1 cellular context compared by ENCODE assay signal in the genomic region with DNA sequence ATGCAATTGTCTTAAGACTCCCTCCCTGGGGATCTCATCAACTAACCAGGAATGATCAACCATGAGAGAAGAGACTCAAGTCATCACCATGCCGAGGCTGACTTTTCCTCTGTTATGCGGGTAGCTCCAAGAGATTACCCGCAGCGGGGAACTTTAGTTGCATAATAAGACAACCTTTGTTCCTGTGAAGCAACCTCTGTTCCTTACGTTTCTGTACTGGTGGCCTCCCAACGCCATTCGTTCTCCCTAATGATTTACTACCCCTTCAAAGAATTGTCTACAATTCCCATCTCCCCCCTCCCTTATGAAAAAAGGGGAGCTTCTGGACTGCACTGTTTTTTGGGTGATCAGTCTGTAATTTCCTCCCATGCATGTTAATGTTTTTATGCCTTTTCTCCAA.
TF ChIP-seq lines count a peak whose summit lies in the region.

No MANE protein-coding gene starts in this region.

TF ChIP-seq in HepG2, 621 proteins besides CTCF, POLR2A, EP300 and RAD21 (continued from another document and continues in another):
- TF ChIP-seq ZNF777 (CRISPR knock-in tag; IDR thresholded peaks at IDR 0.05) (0 out of 2 replicates have a peak, but pooled peaks have one; percentile 18), ISL2 (CRISPR knock-in tag; IDR thresholded peaks at IDR 0.05) (peak; percentile 55), FOSL1 (CRISPR knock-in tag; IDR thresholded peaks at IDR 0.05; ENCODE audit: borderline replicate concordance) (no peak), HNF1A (IDR thresholded peaks at IDR 0.05; ENCODE audit: low read depth) (peak; percentile 59; the same call in 1 of the 2 replicates), HNF1A (CRISPR knock-in tag; IDR thresholded peaks at IDR 0.05; ENCODE audit: borderline replicate concordance) (peak; percentile 24; the same call in 1 of the 2 replicates), ZEB1 (IDR thresholded peaks at IDR 0.05; ENCODE audit: insufficient replicate concordance, low read depth) (no peak), SKI (IDR thresholded peaks at IDR 0.05; ENCODE audit: partially characterized antibody) (peak; percentile 28), NR2F6 (IDR thresholded peaks at IDR 0.05) (peak; percentile 50), NR2F6 (CRISPR knock-in tag; IDR thresholded peaks at IDR 0.05) (peak; percentile 62), ZNF264 (CRISPR knock-in tag; IDR thresholded peaks at IDR 0.05) (peak; percentile 88; the same call in 1 of the 2 replicates), KDM5A (IDR thresholded peaks at IDR 0.05; ENCODE audit: borderline replicate concordance, low read length) (no peak), BRD4 (CRISPR knock-in tag; IDR thresholded peaks at IDR 0.05) (no peak), YEATS4 (CRISPR knock-in tag; IDR thresholded peaks at IDR 0.05; ENCODE audit: borderline replicate concordance) (peak; percentile 35; the same call in 1 of the 2 replicates), PLRG1 (conservative IDR thresholded peaks at IDR 0.05) (no peak), CREB1 (IDR thresholded peaks at IDR 0.05) (no peak), CREB1 (CRISPR knock-in tag; IDR thresholded peaks at IDR 0.05) (peak; percentile 72; the same call in 1 of the 2 replicates), ZNF629 (CRISPR knock-in tag; conservative IDR thresholded peaks at IDR 0.05) (0 out of 2 replicates have a peak, but pooled peaks have one; percentile 8), TCF7 (IDR thresholded peaks at IDR 0.05; ENCODE audit: low read depth) (peak; percentile 37), MXD3 (CRISPR knock-in tag; IDR thresholded peaks at IDR 0.05) (no peak), ZNF207 (IDR thresholded peaks at IDR 0.05; ENCODE audit: borderline replicate concordance) (no peak), KLF6 (CRISPR knock-in tag; IDR thresholded peaks at IDR 0.05) (no peak), ZNF10 (CRISPR knock-in tag; IDR thresholded peaks at IDR 0.05; ENCODE audit: borderline replicate concordance, low read depth) (no peak), AKAP8 (CRISPR knock-in tag; IDR thresholded peaks at IDR 0.05) (no peak), ZNF331 (CRISPR knock-in tag; IDR thresholded peaks at IDR 0.05) (peak; percentile 74; the same call in 1 of the 2 replicates), GABPA (IDR thresholded peaks at IDR 0.05; ENCODE audit: low read depth, low read length) (no peak), GABPA (CRISPR knock-in tag; IDR thresholded peaks at IDR 0.05; ENCODE audit: low read depth) (no peak), ZNF891 (CRISPR knock-in tag; IDR thresholded peaks at IDR 0.05) (no peak), SOX13 (IDR thresholded peaks at IDR 0.05) (peak; percentile 75), SOX13 (CRISPR knock-in tag; conservative IDR thresholded peaks at IDR 0.05 in 1 of 2, IDR thresholded peaks at IDR 0.05 in 1 of 2) (peak in 1 of 2 experiments; percentile 83; a peak in 2 of 4 replicates), ZNF597 (CRISPR knock-in tag; IDR thresholded peaks at IDR 0.05) (no peak), TEAD3 (CRISPR knock-in tag; optimal IDR thresholded peaks at IDR 0.05; ENCODE audit: borderline replicate concordance) (peak; percentile 50), KLF16 (CRISPR knock-in tag; IDR thresholded peaks at IDR 0.05) (peak in 1 of 2 experiments; percentile 56; a peak in 1 of 4 replicates), KDM4B (CRISPR knock-in tag; IDR thresholded peaks at IDR 0.05) (no peak), PAXIP1 (CRISPR knock-in tag; conservative IDR thresholded peaks at IDR 0.05) (peak; percentile 61), KDM6A (CRISPR knock-in tag; IDR thresholded peaks at IDR 0.05; ENCODE audit: low read depth) (peak; percentile 31; the same call in 1 of the 2 replicates), FOXM1 (CRISPR knock-in tag; IDR thresholded peaks at IDR 0.05) (no peak), ZFP90 (CRISPR knock-in tag; IDR thresholded peaks at IDR 0.05; ENCODE audit: borderline replicate concordance) (0 out of 2 replicates have a peak, but pooled peaks have one; percentile 20), ZNF562 (CRISPR knock-in tag; IDR thresholded peaks at IDR 0.05; ENCODE audit: borderline replicate concordance) (no peak), PHF21A (CRISPR knock-in tag; IDR thresholded peaks at IDR 0.05) (peak; percentile 29; the same call in 1 of the 2 replicates), FOXK1 (CRISPR knock-in tag; IDR thresholded peaks at IDR 0.05; ENCODE audit: borderline replicate concordance, low read depth) (no peak), RNF219 (CRISPR knock-in tag; IDR thresholded peaks at IDR 0.05) (no peak), CEBPG (CRISPR knock-in tag; IDR thresholded peaks at IDR 0.05) (peak; percentile 95), HCFC1 (IDR thresholded peaks at IDR 0.05; ENCODE audit: low read depth, low read length) (no peak), IRF2 (CRISPR knock-in tag; IDR thresholded peaks at IDR 0.05) (no peak), YY1 (IDR thresholded peaks at IDR 0.05; ENCODE audit: insufficient read depth, insufficient replicate concordance, low read depth, low read length) (no peak), ATF2 (CRISPR knock-in tag; IDR thresholded peaks at IDR 0.05) (peak; percentile 68; the same call in 1 of the 2 replicates)
- TF ChIP-seq, protein P1, sequence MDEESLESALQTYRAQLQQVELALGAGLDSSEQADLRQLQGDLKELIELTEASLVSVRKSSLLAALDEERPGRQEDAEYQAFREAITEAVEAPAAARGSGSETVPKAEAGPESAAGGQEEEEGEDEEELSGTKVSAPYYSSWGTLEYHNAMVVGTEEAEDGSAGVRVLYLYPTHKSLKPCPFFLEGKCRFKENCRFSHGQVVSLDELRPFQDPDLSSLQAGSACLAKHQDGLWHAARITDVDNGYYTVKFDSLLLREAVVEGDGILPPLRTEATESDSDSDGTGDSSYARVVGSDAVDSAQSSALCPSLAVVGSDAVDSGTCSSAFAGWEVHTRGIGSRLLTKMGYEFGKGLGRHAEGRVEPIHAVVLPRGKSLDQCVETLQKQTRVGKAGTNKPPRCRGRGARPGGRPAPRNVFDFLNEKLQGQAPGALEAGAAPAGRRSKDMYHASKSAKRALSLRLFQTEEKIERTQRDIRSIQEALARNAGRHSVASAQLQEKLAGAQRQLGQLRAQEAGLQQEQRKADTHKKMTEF (CRISPR knock-in tag; IDR thresholded peaks at IDR 0.05) = peak; percentile 67; the same call in 1 of the 2 replicates
- TF ChIP-seq, protein P2, sequence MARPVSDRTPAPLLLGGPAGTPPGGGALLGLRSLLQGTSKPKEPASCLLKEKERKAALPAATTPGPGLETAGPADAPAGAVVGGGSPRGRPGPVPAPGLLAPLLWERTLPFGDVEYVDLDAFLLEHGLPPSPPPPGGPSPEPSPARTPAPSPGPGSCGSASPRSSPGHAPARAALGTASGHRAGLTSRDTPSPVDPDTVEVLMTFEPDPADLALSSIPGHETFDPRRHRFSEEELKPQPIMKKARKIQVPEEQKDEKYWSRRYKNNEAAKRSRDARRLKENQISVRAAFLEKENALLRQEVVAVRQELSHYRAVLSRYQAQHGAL (CRISPR knock-in tag; IDR thresholded peaks at IDR 0.05; ENCODE audit: not compliant biosample characterization) = peak; percentile 33
- TF ChIP-seq, protein P3, sequence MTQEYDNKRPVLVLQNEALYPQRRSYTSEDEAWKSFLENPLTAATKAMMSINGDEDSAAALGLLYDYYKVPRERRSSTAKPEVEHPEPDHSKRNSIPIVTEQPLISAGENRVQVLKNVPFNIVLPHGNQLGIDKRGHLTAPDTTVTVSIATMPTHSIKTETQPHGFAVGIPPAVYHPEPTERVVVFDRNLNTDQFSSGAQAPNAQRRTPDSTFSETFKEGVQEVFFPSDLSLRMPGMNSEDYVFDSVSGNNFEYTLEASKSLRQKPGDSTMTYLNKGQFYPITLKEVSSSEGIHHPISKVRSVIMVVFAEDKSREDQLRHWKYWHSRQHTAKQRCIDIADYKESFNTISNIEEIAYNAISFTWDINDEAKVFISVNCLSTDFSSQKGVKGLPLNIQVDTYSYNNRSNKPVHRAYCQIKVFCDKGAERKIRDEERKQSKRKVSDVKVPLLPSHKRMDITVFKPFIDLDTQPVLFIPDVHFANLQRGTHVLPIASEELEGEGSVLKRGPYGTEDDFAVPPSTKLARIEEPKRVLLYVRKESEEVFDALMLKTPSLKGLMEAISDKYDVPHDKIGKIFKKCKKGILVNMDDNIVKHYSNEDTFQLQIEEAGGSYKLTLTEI (CRISPR knock-in tag; conservative IDR thresholded peaks at IDR 0.05) = no peak
